In the genomic region with DNA sequence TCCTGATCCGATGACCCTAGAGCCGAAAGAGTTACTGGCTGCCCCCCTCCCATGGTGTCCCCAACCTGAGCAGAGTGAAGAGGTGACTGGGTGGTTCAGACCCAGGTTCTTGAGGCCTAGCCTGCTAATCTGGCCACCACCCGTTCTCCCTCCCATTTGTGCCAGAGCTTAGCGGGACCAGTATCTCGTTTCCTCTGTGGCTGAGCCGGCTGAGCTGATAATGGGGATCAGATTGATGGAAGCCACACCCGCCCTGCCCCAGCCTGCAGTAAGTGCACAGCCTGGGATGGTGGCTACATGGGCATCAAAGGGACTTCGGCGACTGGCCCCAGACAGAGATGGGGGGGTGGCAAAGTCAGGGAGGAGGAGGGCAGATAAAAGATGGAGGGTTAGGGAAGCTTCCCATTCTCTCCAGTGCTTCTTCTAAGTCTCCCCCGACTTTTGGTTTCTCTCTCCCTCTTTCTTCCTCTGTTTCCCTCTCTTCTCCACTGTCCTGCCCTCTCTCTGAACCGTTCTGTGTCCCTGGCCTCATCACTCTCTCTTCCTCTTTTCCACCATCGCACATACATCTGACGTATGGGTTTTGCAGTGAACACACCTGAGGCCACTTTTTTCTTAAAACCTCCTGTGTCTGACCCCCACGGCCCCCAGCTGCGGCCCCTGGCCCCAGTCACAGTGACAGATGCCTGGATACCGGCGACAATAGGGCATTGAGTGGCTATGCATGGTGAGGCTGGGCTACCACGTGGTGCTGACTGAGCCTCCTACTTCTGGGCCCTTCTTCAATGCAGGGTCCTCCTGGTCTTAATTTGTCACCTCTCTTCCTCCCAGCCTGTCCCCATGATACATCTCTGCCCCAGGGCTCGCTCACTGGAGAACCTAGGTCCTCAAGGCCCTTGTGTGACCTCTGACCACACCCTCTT, we compare ENCODE assay signal across 1 cellular context.
TF ChIP-seq lines count a peak whose summit lies in the region.

No MANE protein-coding gene starts in this region.

TF ChIP-seq in neural cell, 6 proteins besides CTCF, POLR2A, EP300 and RAD21:
- no peak for TF ChIP-seq TAF1 (IDR thresholded peaks at IDR 0.05; ENCODE audit: low read depth)
- TF ChIP-seq EZH2 (IDR thresholded peaks at IDR 0.05; ENCODE audit: borderline replicate concordance, insufficient read depth, low read length, poor library complexity, severe bottlenecking): no peak
- no peak for TF ChIP-seq POLR2AphosphoS5 (IDR thresholded peaks at IDR 0.05)
- TF ChIP-seq, protein P1, sequence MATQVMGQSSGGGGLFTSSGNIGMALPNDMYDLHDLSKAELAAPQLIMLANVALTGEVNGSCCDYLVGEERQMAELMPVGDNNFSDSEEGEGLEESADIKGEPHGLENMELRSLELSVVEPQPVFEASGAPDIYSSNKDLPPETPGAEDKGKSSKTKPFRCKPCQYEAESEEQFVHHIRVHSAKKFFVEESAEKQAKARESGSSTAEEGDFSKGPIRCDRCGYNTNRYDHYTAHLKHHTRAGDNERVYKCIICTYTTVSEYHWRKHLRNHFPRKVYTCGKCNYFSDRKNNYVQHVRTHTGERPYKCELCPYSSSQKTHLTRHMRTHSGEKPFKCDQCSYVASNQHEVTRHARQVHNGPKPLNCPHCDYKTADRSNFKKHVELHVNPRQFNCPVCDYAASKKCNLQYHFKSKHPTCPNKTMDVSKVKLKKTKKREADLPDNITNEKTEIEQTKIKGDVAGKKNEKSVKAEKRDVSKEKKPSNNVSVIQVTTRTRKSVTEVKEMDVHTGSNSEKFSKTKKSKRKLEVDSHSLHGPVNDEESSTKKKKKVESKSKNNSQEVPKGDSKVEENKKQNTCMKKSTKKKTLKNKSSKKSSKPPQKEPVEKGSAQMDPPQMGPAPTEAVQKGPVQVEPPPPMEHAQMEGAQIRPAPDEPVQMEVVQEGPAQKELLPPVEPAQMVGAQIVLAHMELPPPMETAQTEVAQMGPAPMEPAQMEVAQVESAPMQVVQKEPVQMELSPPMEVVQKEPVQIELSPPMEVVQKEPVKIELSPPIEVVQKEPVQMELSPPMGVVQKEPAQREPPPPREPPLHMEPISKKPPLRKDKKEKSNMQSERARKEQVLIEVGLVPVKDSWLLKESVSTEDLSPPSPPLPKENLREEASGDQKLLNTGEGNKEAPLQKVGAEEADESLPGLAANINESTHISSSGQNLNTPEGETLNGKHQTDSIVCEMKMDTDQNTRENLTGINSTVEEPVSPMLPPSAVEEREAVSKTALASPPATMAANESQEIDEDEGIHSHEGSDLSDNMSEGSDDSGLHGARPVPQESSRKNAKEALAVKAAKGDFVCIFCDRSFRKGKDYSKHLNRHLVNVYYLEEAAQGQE (IDR thresholded peaks at IDR 0.05; ENCODE audit: borderline replicate concordance): no peak
- no peak for TF ChIP-seq MXI1 (conservative IDR thresholded peaks at IDR 0.05; ENCODE audit: poor library complexity, severe bottlenecking)
- no peak for TF ChIP-seq SMC3 (conservative IDR thresholded peaks at IDR 0.05; ENCODE audit: poor library complexity)
